ENCODE assay signal across 16 cellular contexts in genomic region chr16:74450967-74451760, GRCh38. TPM values are rescaled to one million over a fixed set of nuclear protein-coding genes. Genes with fewer than 3 reads are reported as not detected.
DNase-seq lines count a peak whose midpoint lies in the region; ATAC-seq and TF ChIP-seq lines count a peak whose summit lies in the region.
"Had no signal": no experiment of that assay in that cellular context is flagged by ENCODE, and none has a peak within 500 bp of the region (broad histone marks: within the 10 kb centered on the region; RNA-seq: fewer than 3 reads in every experiment).

No MANE protein-coding gene starts in this region.

- H2BK5ac ChIP-seq in trophoblast cell (ENCODE audit: low read depth, low read length, poor library complexity) = no peak overlapping the region

- peaks cover 5% of the 10 kb centered on the region for H3K79me1 ChIP-seq in trophoblast cell (ENCODE audit: low read length)

- peak overlapping the region; percentile 25 for H4K91ac ChIP-seq in trophoblast cell (ENCODE audit: low read depth, low read length)

- H3K36me3 Mint-ChIP-seq in HFFc6 (ENCODE audit: low read depth) (peaks cover 49% of the 10 kb centered on the region), chondrocyte (ENCODE audit: low read depth) (peaks cover 30% of the 10 kb centered on the region)

- H3K27ac Mint-ChIP-seq in HFFc6 (peak overlapping the region; percentile 99), chondrocyte (ENCODE audit: unreplicated experiment) (peak overlapping the region; percentile 27)

- H3K4ac ChIP-seq in trophoblast cell (ENCODE audit: low read depth, low read length) = no peak overlapping the region

- H3K9me3 Mint-ChIP-seq in HFFc6 (no peaks in the 10 kb centered on the region), chondrocyte (ENCODE audit: low read depth) (no peaks in the 10 kb centered on the region)
- H3K9me3 Mint-ChIP-seq: CD8-positive, alpha-beta memory T cell had no signal

- H3K79me2 ChIP-seq in ACC112 (ENCODE audit: control insufficient read depth, insufficient read depth, low read length, unreplicated experiment) = peaks cover 4% of the 10 kb centered on the region
- H3K79me2 ChIP-seq in trophoblast cell (ENCODE audit: control insufficient read depth, insufficient read depth, low read length, poor library complexity) = no peaks in the 10 kb centered on the region

- no peak overlapping the region for H2AFZ ChIP-seq in ACC112 (ENCODE audit: low read length, unreplicated experiment)
- H2AFZ ChIP-seq in trophoblast cell (ENCODE audit: insufficient read depth, low read length, poor library complexity) = no peak overlapping the region

- H3K36me3 ChIP-seq in ACC112 (ENCODE audit: insufficient read depth, low read length) (peaks cover 11% of the 10 kb centered on the region), trophoblast cell (ENCODE audit: control insufficient read depth in 1 of 2, insufficient read depth in 2 of 2, low read length in 2 of 2) (peaks cover 20 to 32% of the 10 kb centered on the region in 2 experiments)
- H3K36me3 ChIP-seq: SJCRH30 had no signal

- no peak overlapping the region for H4K12ac ChIP-seq in trophoblast cell (ENCODE audit: low read depth, low read length)

- H3K4me1 Mint-ChIP-seq in HFFc6 (ENCODE audit: low read depth) (peaks cover 44% of the 10 kb centered on the region), chondrocyte (ENCODE audit: low read depth) (peaks cover 26% of the 10 kb centered on the region)

- no peak overlapping the region for H2BK12ac ChIP-seq in trophoblast cell (ENCODE audit: low read length)

- H3K27ac ChIP-seq in ACC112 (ENCODE audit: low read depth, low read length) (peak overlapping the region; percentile 97), trophoblast cell (ENCODE audit: low read depth, low read length) (peak overlapping the region; percentile 43)
- H3K27ac ChIP-seq: SJCRH30 had no signal

- H3K27me3 ChIP-seq in ACC112 (ENCODE audit: insufficient read depth, low read length) = no peaks in the 10 kb centered on the region
- no peaks in the 10 kb centered on the region for H3K27me3 ChIP-seq in trophoblast cell (ENCODE audit: insufficient read depth, low read length)
- H3K27me3 ChIP-seq: SJCRH30 had no signal

- no peak overlapping the region for H3K9ac ChIP-seq in trophoblast cell (ENCODE audit: low read length)

- H3K27me3 Mint-ChIP-seq in HFFc6 (ENCODE audit: insufficient read depth) = peaks cover 4% of the 10 kb centered on the region; the same call in 1 of the 2 replicates
- no peaks in the 10 kb centered on the region for H3K27me3 Mint-ChIP-seq in chondrocyte (ENCODE audit: low read depth)
- H3K27me3 Mint-ChIP-seq: CD8-positive, alpha-beta memory T cell had no signal

- no CpG with 5 or more reads among the region's 20 CpGs for WGBS in trophoblast cell (ENCODE audit: extremely low coverage, insufficient coverage, insufficient read length)

- no peak overlapping the region for H3K18ac ChIP-seq in trophoblast cell (ENCODE audit: low read length)

- H3K9me3 ChIP-seq in trophoblast cell (ENCODE audit: insufficient read depth, low read depth, low read length) = peaks cover 2% of the 10 kb centered on the region
- H3K9me3 ChIP-seq: A549, SJCRH30 had no signal

- H4K8ac ChIP-seq in trophoblast cell (ENCODE audit: low read depth, low read length) = no peak overlapping the region

- TF ChIP-seq CTCF in HFFc6 (IDR thresholded peaks at IDR 0.05) = no peak
- TF ChIP-seq CTCF in chondrocyte (IDR thresholded peaks at IDR 0.05) = no peak

- H2AK5ac ChIP-seq in trophoblast cell (ENCODE audit: low read length) = no peak overlapping the region

- no peak overlapping the region for H3K4me2 ChIP-seq in trophoblast cell (ENCODE audit: low read length)
- H3K4me2 ChIP-seq: A549 had no signal

- no peak for DNase-seq in HFFc6
- no peak for DNase-seq in chondrocyte (ENCODE audit: low spot score)
- DNase-seq in trophoblast cell = no peak
- DNase-seq in NK-92 (lab: John Stamatoyannopoulos, UW; ENCODE audit: unreplicated experiment) = no peak
- no peak for DNase-seq in DMS 273 (lab: John Stamatoyannopoulos, UW; ENCODE audit: unreplicated experiment)
- DNase-seq in activated naive CD4-positive, alpha-beta T cell (lab: John Stamatoyannopoulos, UW) = no peak
- DNase-seq: AML-193; CD8-positive, alpha-beta memory T cell; MM.1S; NCI-H187 treated with DMSO at 0.1 percent for 48 hours; NCI-H510A; SJCRH30 had no signal

- H3K4me3 Mint-ChIP-seq in HFFc6 (no peak overlapping the region), chondrocyte (ENCODE audit: unreplicated experiment) (no peak overlapping the region)
- H3K4me3 Mint-ChIP-seq: CD8-positive, alpha-beta memory T cell had no signal

- H3K23ac ChIP-seq in trophoblast cell (ENCODE audit: low read length) = no peak overlapping the region

- H3K4me1 ChIP-seq in ACC112 (ENCODE audit: control insufficient read depth, insufficient read depth, low read length, unreplicated experiment) = peaks cover 56% of the 10 kb centered on the region
- H3K4me1 ChIP-seq in trophoblast cell (ENCODE audit: control insufficient read depth in 1 of 2, insufficient read depth in 2 of 2, low read length in 2 of 2) = peaks cover 21 to 23% of the 10 kb centered on the region in 2 experiments
- H3K4me1 ChIP-seq: SJCRH30 had no signal

- H2BK120ac ChIP-seq in trophoblast cell (ENCODE audit: insufficient read depth, low read length, poor library complexity) = no peak overlapping the region

- no peak overlapping the region for H3K4me3 ChIP-seq in ACC112 (ENCODE audit: low read depth, low read length)
- no peak overlapping the region for H3K4me3 ChIP-seq in trophoblast cell (ENCODE audit: low read depth, low read length)
- H3K4me3 ChIP-seq: A549, SJCRH30 had no signal

- no peak for ATAC-seq in HG03159 (IDR thresholded peaks at IDR 0.05; ENCODE audit: unreplicated experiment)
- ATAC-seq: A549, HepG2 had no signal

- H3K14ac ChIP-seq in trophoblast cell (ENCODE audit: low read length) = no peak overlapping the region

RNA-seq across cellular contexts. Expression of gene CLEC18B, which starts 29.9 kb away (rescaled TPM):
- total RNA-seq in HFFc6 (2021; fragmentation: NEBNext Ultra II Directional; extraction: Animal tissue kit (Norgen Biotek cat#: 25700)) = under 1 TPM in 2 of 6 experiments, not detected in 4; 0.14 to 0.32 TPM
- total RNA-seq in chondrocyte = 1.6 to 4.5 TPM (median 3.5 TPM) in 3 replicates
- 0.22 and 0.29 TPM in 2 replicates for polyA plus RNA-seq in trophoblast cell (2013)
- total RNA-seq: SJCRH30 had no signal
- polyA plus RNA-seq: CD8-positive, alpha-beta memory T cell had no signal
